In genomic region chr4:134533068-134533467, GRCh38 we compare ENCODE assay signal across 2 cellular contexts.
A peak's percentile ranks its signal among the peaks of the same experiment; 100 is the strongest.
TF ChIP-seq lines count a peak whose summit lies in the region.

No MANE protein-coding gene starts in this region.

TF ChIP-seq in HCT116, 20 proteins besides CTCF, POLR2A, EP300 and RAD21:
- TF ChIP-seq REST (IDR thresholded peaks at IDR 0.05; ENCODE audit: low read depth) = no peak
- no peak for TF ChIP-seq TCF7L2 (IDR thresholded peaks at IDR 0.05; ENCODE audit: borderline replicate concordance, extremely low read depth, insufficient read depth, insufficient read length)
- TF ChIP-seq ATF3 (IDR thresholded peaks at IDR 0.05) = no peak
- TF ChIP-seq SRF (IDR thresholded peaks at IDR 0.05; ENCODE audit: low read depth) = no peak
- TF ChIP-seq ZBTB33 (IDR thresholded peaks at IDR 0.05; ENCODE audit: extremely low read depth, insufficient replicate concordance, low read length) = no peak
- TF ChIP-seq SIN3A (IDR thresholded peaks at IDR 0.05; ENCODE audit: low read depth) = no peak
- no peak for TF ChIP-seq ZFX (IDR thresholded peaks at IDR 0.05)
- no peak for TF ChIP-seq EZH2phosphoT487 (IDR thresholded peaks at IDR 0.05; ENCODE audit: borderline replicate concordance)
- TF ChIP-seq CBX3 (IDR thresholded peaks at IDR 0.05; ENCODE audit: low read depth) = no peak
- TF ChIP-seq MAX (IDR thresholded peaks at IDR 0.05) = no peak
- TF ChIP-seq CEBPB (IDR thresholded peaks at IDR 0.05; ENCODE audit: low read depth) = no peak
- TF ChIP-seq ELF1 (IDR thresholded peaks at IDR 0.05; ENCODE audit: borderline replicate concordance, low read depth) = no peak
- TF ChIP-seq FOSL1 (IDR thresholded peaks at IDR 0.05; ENCODE audit: low read depth) = no peak
- no peak for TF ChIP-seq SP1 (IDR thresholded peaks at IDR 0.05; ENCODE audit: low read depth)
- TF ChIP-seq YY1 (IDR thresholded peaks at IDR 0.05; ENCODE audit: extremely low read depth, insufficient replicate concordance, low read depth, low read length) = no peak
- TF ChIP-seq JUND (IDR thresholded peaks at IDR 0.05) = no peak
- TF ChIP-seq EZH2 (IDR thresholded peaks at IDR 0.05) = no peak
TF ChIP-seq in HCT116: peak in this region for 0.

TF ChIP-seq in GM12878, 131 proteins besides CTCF, POLR2A, EP300 and RAD21:
- TF ChIP-seq FOS (IDR thresholded peaks at IDR 0.05; ENCODE audit: borderline replicate concordance, extremely low read depth, insufficient read length) = no peak
- peak; percentile 47; the same call in 1 of the 2 replicates for TF ChIP-seq TCF12 (IDR thresholded peaks at IDR 0.05; ENCODE audit: low read depth, low read length)
- TF ChIP-seq CBX3 (IDR thresholded peaks at IDR 0.05; ENCODE audit: borderline replicate concordance, low read depth) = no peak
- TF ChIP-seq ATF7 (IDR thresholded peaks at IDR 0.05; ENCODE audit: low read depth) = no peak
- no peak for TF ChIP-seq WRNIP1 (IDR thresholded peaks at IDR 0.05; ENCODE audit: borderline replicate concordance, low read depth, low read length)
- TF ChIP-seq NRF1 (conservative IDR thresholded peaks at IDR 0.05; ENCODE audit: low read depth, low read length) = no peak
- TF ChIP-seq SPI1 (IDR thresholded peaks at IDR 0.05; ENCODE audit: borderline replicate concordance, insufficient read depth, low read depth, low read length) = peak; percentile 64
- TF ChIP-seq POLR2AphosphoS5 (IDR thresholded peaks at IDR 0.05; ENCODE audit: low read length) = no peak
